17 cellular contexts compared by ENCODE assay signal in the genomic region with DNA sequence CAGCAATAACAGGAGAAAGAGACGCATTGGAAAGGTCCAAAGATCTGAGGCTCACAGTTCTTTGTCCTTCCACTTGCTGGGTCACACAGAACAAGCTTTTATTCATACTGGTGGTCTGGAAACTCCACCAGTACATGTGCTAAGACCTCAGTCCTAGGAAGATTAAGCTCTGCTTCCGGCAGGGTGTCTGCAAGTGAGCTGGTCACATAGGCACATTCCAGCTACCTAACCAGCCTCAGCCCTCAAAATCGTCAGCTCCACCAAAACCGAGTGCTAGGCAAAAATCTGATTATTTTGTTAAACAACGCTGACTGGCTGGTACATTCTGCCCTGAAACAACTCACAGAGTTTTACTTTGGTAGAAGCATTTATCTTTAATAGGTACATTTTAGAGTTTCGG. TPM values are rescaled to one million over a fixed set of nuclear protein-coding genes. Genes with fewer than 3 reads are reported as not detected.
DNase-seq lines count a peak whose midpoint lies in the region; ATAC-seq and FAIRE-seq lines count a peak whose summit lies in the region.
"Had no signal": no experiment of that assay in that cellular context is flagged by ENCODE, and none has a peak within 500 bp of the region (broad histone marks: within the 10 kb centered on the region; RNA-seq: fewer than 3 reads in every experiment).

No MANE protein-coding gene starts in this region.

- H3K4me3 Mint-ChIP-seq in activated CD8-positive, alpha-beta memory T cell treated with anti-CD3 and anti-CD28 coated beads, Interleukin-2, amount 10 ng/mL, durations not matched to agents 7 days and 5 days: peak overlapping the region; percentile 83
- no peak overlapping the region for H3K4me3 Mint-ChIP-seq in effector memory CD8-positive, alpha-beta T cell
- peak overlapping the region; percentile 89 for H3K4me3 Mint-ChIP-seq in stimulated activated effector memory CD8-positive, alpha-beta T cell treated with anti-CD3 and anti-CD28 coated beads, Interleukin-12 subunit alpha, Interleukin-12 subunit beta, amount 100 ng/mL, for 72 hours
- H3K4me3 Mint-ChIP-seq: endodermal cell had no signal

- H3K9me3 Mint-ChIP-seq in activated CD8-positive, alpha-beta memory T cell treated with anti-CD3 and anti-CD28 coated beads, Interleukin-2, amount 10 ng/mL, durations not matched to agents 7 days and 5 days (ENCODE audit: low read depth): no peaks in the 10 kb centered on the region
- H3K9me3 Mint-ChIP-seq in effector memory CD8-positive, alpha-beta T cell: no peaks in the 10 kb centered on the region
- no peaks in the 10 kb centered on the region for H3K9me3 Mint-ChIP-seq in stimulated activated effector memory CD8-positive, alpha-beta T cell treated with anti-CD3 and anti-CD28 coated beads, Interleukin-12 subunit alpha, Interleukin-12 subunit beta, amount 100 ng/mL, for 72 hours
- H3K9me3 Mint-ChIP-seq: endodermal cell had no signal

- peaks cover 78% of the 10 kb centered on the region for H3K36me3 Mint-ChIP-seq in activated CD8-positive, alpha-beta memory T cell treated with anti-CD3 and anti-CD28 coated beads, Interleukin-2, amount 10 ng/mL, durations not matched to agents 7 days and 5 days
- peaks cover 25% of the 10 kb centered on the region for H3K36me3 Mint-ChIP-seq in effector memory CD8-positive, alpha-beta T cell (ENCODE audit: insufficient read depth)
- H3K36me3 Mint-ChIP-seq in stimulated activated effector memory CD8-positive, alpha-beta T cell treated with anti-CD3 and anti-CD28 coated beads, Interleukin-12 subunit alpha, Interleukin-12 subunit beta, amount 100 ng/mL, for 72 hours: peaks cover 94% of the 10 kb centered on the region

- peaks cover 84% of the 10 kb centered on the region for H3K4me1 Mint-ChIP-seq in activated CD8-positive, alpha-beta memory T cell treated with anti-CD3 and anti-CD28 coated beads, Interleukin-2, amount 10 ng/mL, durations not matched to agents 7 days and 5 days
- H3K4me1 Mint-ChIP-seq in effector memory CD8-positive, alpha-beta T cell (ENCODE audit: low read depth in 2 of 2): peaks cover 21 to 59% of the 10 kb centered on the region in 2 donors
- peaks cover 36% of the 10 kb centered on the region for H3K4me1 Mint-ChIP-seq in stimulated activated effector memory CD8-positive, alpha-beta T cell treated with anti-CD3 and anti-CD28 coated beads, Interleukin-12 subunit alpha, Interleukin-12 subunit beta, amount 100 ng/mL, for 72 hours
- H3K4me1 Mint-ChIP-seq: endodermal cell had no signal

- no peaks in the 10 kb centered on the region for H3K27me3 Mint-ChIP-seq in activated CD8-positive, alpha-beta memory T cell treated with anti-CD3 and anti-CD28 coated beads, Interleukin-2, amount 10 ng/mL, durations not matched to agents 7 days and 5 days
- H3K27me3 Mint-ChIP-seq in effector memory CD8-positive, alpha-beta T cell: no peaks in the 10 kb centered on the region

- peak overlapping the region; percentile 87 for H3K27ac Mint-ChIP-seq in activated CD8-positive, alpha-beta memory T cell treated with anti-CD3 and anti-CD28 coated beads, Interleukin-2, amount 10 ng/mL, durations not matched to agents 7 days and 5 days
- H3K27ac Mint-ChIP-seq in effector memory CD8-positive, alpha-beta T cell: peak overlapping the region; percentile 86
- H3K27ac Mint-ChIP-seq in stimulated activated effector memory CD8-positive, alpha-beta T cell treated with anti-CD3 and anti-CD28 coated beads, Interleukin-12 subunit alpha, Interleukin-12 subunit beta, amount 100 ng/mL, for 72 hours: peak overlapping the region; percentile 99
- H3K27ac Mint-ChIP-seq: endodermal cell had no signal

- ATAC-seq in activated CD8-positive, alpha-beta memory T cell treated with anti-CD3 and anti-CD28 coated beads, Interleukin-2, amount 10 ng/mL, durations not matched to agents 7 days and 5 days: peak; percentile 17
- ATAC-seq in effector memory CD8-positive, alpha-beta T cell (replicated peaks): peak; percentile 32
- no peak for ATAC-seq in stimulated activated effector memory CD8-positive, alpha-beta T cell treated with anti-CD3 and anti-CD28 coated beads, Interleukin-12 subunit alpha, Interleukin-12 subunit beta, amount 100 ng/mL, for 72 hours
- no peak for ATAC-seq in HG03108 (IDR thresholded peaks at IDR 0.05; ENCODE audit: unreplicated experiment)
- ATAC-seq: left lobe of liver had no signal

- no peak for DNase-seq in activated CD8-positive, alpha-beta memory T cell treated with anti-CD3 and anti-CD28 coated beads, Interleukin-2, amount 10 ng/mL, durations not matched to agents 7 days and 5 days
- no peak for DNase-seq in activated CD8-positive, alpha-beta memory T cell treated with anti-CD3 and anti-CD28 coated beads, Interleukin-2, amount 50 U/mL, for 48 hours
- DNase-seq in RCC 7860 (ENCODE audit: low spot score): peak; percentile 76
- DNase-seq in effector memory CD8-positive, alpha-beta T cell: no peak
- DNase-seq in stimulated activated effector memory CD8-positive, alpha-beta T cell treated with anti-CD3 and anti-CD28 coated beads, Interleukin-12 subunit alpha, Interleukin-12 subunit beta, amount 100 ng/mL, for 72 hours (ENCODE audit: low spot score in 2 of 2): no peak
- DNase-seq in NCI-H446 treated with DMSO at 0.1 percent for 48 hours (lab: John Stamatoyannopoulos, UW): no peak
- no peak for DNase-seq in NCI-H748 (lab: John Stamatoyannopoulos, UW; ENCODE audit: unreplicated experiment)
- DNase-seq: ACHN, brain microvascular endothelial cell, DMS53, endodermal cell, OCI-M1, transverse colon had no signal

- CTCF ChIA-PET in activated CD8-positive, alpha-beta memory T cell treated with anti-CD3 and anti-CD28 coated beads, Interleukin-2, amount 10 ng/mL, durations not matched to agents 7 days and 5 days (lab: Charles Lee): interaction anchor here (1.3 to 3.5 kb wide), 5 partner anchors 11 to 98 kb away, joined by 3 to 21 read pairs (median 9); no protein-coding TSS in a partner anchor

- peak; percentile 75 for FAIRE-seq in RCC 7860 (lab: Jason Lieb, UNC)

RNA-seq across cellular contexts. Expression of a gene that starts 2.2 kb away (rescaled TPM):
- total RNA-seq in activated CD8-positive, alpha-beta memory T cell treated with anti-CD3 and anti-CD28 coated beads, Interleukin-2, amount 10 ng/mL, durations not matched to agents 7 days and 5 days: 10 to 100 TPM; 27.2 to 90.6 TPM
- total RNA-seq: endodermal cell, H4, transverse colon had no signal

RNA-seq across cellular contexts. Expression of a gene that starts 50.9 kb away (rescaled TPM):
- 100 to 1,000 TPM; 290 to 311 TPM for total RNA-seq in activated CD8-positive, alpha-beta memory T cell treated with anti-CD3 and anti-CD28 coated beads, Interleukin-2, amount 10 ng/mL, durations not matched to agents 7 days and 5 days
- total RNA-seq: endodermal cell, glomerular endothelial cell had no signal

Comparison
In these comparisons a context has a peak if more than half of its experiments do, and no peak if none do; other contexts are left out.
1. ATAC-seq: peak in activated CD8-positive, alpha-beta memory T cell treated with anti-CD3 and anti-CD28 coated beads, Interleukin-2, amount 10 ng/mL, durations not matched to agents 7 days and 5 days (single experiment) and effector memory CD8-positive, alpha-beta T cell (single experiment); none in stimulated activated effector memory CD8-positive, alpha-beta T cell treated with anti-CD3 and anti-CD28 coated beads, Interleukin-12 subunit alpha, Interleukin-12 subunit beta, amount 100 ng/mL, for 72 hours (single experiment) and HG03108 (single experiment).
2. H3K4me3 Mint-ChIP-seq: peak in activated CD8-positive, alpha-beta memory T cell treated with anti-CD3 and anti-CD28 coated beads, Interleukin-2, amount 10 ng/mL, durations not matched to agents 7 days and 5 days (single experiment) and stimulated activated effector memory CD8-positive, alpha-beta T cell treated with anti-CD3 and anti-CD28 coated beads, Interleukin-12 subunit alpha, Interleukin-12 subunit beta, amount 100 ng/mL, for 72 hours (single experiment); none in effector memory CD8-positive, alpha-beta T cell (0 of 2).
3. Peak in every context shown above with its lines, with median percentiles within 50 percentile points of each other: H3K27ac Mint-ChIP-seq.